1 cellular context compared by ENCODE assay signal in the genomic region with DNA sequence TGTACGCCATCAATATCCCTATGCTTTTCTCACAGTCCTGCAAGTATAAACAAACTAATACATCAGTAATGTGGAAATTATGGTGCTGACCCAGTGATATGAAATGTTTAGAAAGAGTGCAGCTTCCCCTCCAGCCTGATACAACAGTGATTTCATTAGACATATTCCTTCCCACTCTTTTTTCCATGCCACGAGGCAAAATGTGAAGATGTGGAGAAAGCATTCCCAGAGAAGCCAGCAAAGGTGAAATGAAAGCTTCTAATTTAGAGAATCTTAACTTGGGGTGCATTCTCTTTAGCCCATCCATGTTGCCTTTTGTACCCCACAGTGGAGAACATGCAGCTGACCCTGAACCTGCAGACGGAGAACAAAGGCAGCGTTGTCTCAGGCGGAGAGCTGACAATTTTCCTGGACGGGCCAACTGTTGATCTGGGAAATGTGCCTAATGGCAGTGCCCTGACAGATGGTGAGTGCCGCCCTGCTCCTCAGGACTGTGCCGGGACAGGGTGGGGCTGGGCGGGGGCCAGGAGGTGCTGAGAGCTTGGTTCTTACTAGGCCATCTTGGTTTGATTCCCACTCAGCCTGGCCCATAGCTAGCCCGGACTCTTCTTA.
TF ChIP-seq lines count a peak whose summit lies in the region.

No MANE protein-coding gene starts in this region.

TF ChIP-seq in HepG2, 621 proteins besides CTCF, POLR2A, EP300 and RAD21 (continued from another document and continues in another):
- TF ChIP-seq, protein P1, sequence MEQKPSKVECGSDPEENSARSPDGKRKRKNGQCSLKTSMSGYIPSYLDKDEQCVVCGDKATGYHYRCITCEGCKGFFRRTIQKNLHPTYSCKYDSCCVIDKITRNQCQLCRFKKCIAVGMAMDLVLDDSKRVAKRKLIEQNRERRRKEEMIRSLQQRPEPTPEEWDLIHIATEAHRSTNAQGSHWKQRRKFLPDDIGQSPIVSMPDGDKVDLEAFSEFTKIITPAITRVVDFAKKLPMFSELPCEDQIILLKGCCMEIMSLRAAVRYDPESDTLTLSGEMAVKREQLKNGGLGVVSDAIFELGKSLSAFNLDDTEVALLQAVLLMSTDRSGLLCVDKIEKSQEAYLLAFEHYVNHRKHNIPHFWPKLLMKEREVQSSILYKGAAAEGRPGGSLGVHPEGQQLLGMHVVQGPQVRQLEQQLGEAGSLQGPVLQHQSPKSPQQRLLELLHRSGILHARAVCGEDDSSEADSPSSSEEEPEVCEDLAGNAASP (CRISPR knock-in tag; IDR thresholded peaks at IDR 0.05; ENCODE audit: borderline replicate concordance): peak; percentile 26; the same call in 1 of the 2 replicates
- TF ChIP-seq PITX1 (CRISPR knock-in tag; IDR thresholded peaks at IDR 0.05): peak; percentile 70; the same call in 1 of the 2 replicates
- no peak for TF ChIP-seq MTERF4 (CRISPR knock-in tag; IDR thresholded peaks at IDR 0.05)
- no peak for TF ChIP-seq POLR2AphosphoS5 (IDR thresholded peaks at IDR 0.05; ENCODE audit: low read depth, low read length)
- TF ChIP-seq XRCC5 (optimal IDR thresholded peaks at IDR 0.05; ENCODE audit: low read length): peak; percentile 68
- 0 out of 2 replicates have a peak, but pooled peaks have one; percentile 13 for TF ChIP-seq THAP11 (CRISPR knock-in tag; IDR thresholded peaks at IDR 0.05)
- TF ChIP-seq ZBTB14 (CRISPR knock-in tag; IDR thresholded peaks at IDR 0.05): no peak
- no peak for TF ChIP-seq ZFP36L1 (CRISPR knock-in tag; IDR thresholded peaks at IDR 0.05)
- no peak for TF ChIP-seq TBX3 (IDR thresholded peaks at IDR 0.05; ENCODE audit: borderline replicate concordance)
- no peak for TF ChIP-seq HNRNPUL1 (IDR thresholded peaks at IDR 0.05; ENCODE audit: low read depth, low read length)
- TF ChIP-seq BRF2 (CRISPR knock-in tag; IDR thresholded peaks at IDR 0.05): no peak
- TF ChIP-seq, protein P2, sequence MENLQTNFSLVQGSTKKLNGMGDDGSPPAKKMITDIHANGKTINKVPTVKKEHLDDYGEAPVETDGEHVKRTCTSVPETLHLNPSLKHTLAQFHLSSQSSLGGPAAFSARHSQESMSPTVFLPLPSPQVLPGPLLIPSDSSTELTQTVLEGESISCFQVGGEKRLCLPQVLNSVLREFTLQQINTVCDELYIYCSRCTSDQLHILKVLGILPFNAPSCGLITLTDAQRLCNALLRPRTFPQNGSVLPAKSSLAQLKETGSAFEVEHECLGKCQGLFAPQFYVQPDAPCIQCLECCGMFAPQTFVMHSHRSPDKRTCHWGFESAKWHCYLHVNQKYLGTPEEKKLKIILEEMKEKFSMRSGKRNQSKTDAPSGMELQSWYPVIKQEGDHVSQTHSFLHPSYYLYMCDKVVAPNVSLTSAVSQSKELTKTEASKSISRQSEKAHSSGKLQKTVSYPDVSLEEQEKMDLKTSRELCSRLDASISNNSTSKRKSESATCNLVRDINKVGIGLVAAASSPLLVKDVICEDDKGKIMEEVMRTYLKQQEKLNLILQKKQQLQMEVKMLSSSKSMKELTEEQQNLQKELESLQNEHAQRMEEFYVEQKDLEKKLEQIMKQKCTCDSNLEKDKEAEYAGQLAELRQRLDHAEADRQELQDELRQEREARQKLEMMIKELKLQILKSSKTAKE (CRISPR knock-in tag; IDR thresholded peaks at IDR 0.05; ENCODE audit: borderline replicate concordance): peak; percentile 41; the same call in 1 of the 2 replicates
- TF ChIP-seq GATA4 (IDR thresholded peaks at IDR 0.05; ENCODE audit: borderline replicate concordance, low read depth): no peak
- TF ChIP-seq ZNF264 (CRISPR knock-in tag; IDR thresholded peaks at IDR 0.05): no peak
- no peak for TF ChIP-seq PAF1 (CRISPR knock-in tag; IDR thresholded peaks at IDR 0.05)
- peak; percentile 64 for TF ChIP-seq RXRB (CRISPR knock-in tag; IDR thresholded peaks at IDR 0.05; ENCODE audit: borderline replicate concordance)
- TF ChIP-seq KDM6A (CRISPR knock-in tag; IDR thresholded peaks at IDR 0.05; ENCODE audit: low read depth): peak; percentile 52
- no peak for TF ChIP-seq TCF12 (IDR thresholded peaks at IDR 0.05)
- TF ChIP-seq TCF12 (CRISPR knock-in tag; IDR thresholded peaks at IDR 0.05): 0 out of 2 replicates have a peak, but pooled peaks have one; percentile 21
- TF ChIP-seq ZKSCAN8 (CRISPR knock-in tag; IDR thresholded peaks at IDR 0.05; ENCODE audit: borderline replicate concordance): 0 out of 2 replicates have a peak, but pooled peaks have one; percentile 52
- 0 out of 2 replicates have a peak, but pooled peaks have one; percentile 48 for TF ChIP-seq DPF2 (CRISPR knock-in tag; IDR thresholded peaks at IDR 0.05; ENCODE audit: borderline replicate concordance, low read depth)
- TF ChIP-seq ZFX (CRISPR knock-in tag; IDR thresholded peaks at IDR 0.05; ENCODE audit: low read depth): 0 out of 2 replicates have a peak, but pooled peaks have one; percentile 3
- TF ChIP-seq, protein P3, sequence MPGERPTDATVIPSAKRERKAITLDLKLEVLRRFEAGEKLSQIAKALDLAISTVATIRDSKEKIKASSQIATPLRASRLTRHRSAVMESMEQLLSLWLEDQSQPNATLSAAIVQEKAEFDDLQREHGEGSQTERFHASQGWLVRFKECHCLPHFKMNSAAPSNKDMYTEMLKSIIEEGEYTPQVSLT (CRISPR knock-in tag; IDR thresholded peaks at IDR 0.05; ENCODE audit: borderline replicate concordance, low read depth): no peak
- TF ChIP-seq NFE2L2 (IDR thresholded peaks at IDR 0.05; ENCODE audit: low read length): no peak
- 0 out of 2 replicates have a peak, but pooled peaks have one; percentile 36 for TF ChIP-seq ZFP1 (CRISPR knock-in tag; IDR thresholded peaks at IDR 0.05)
- TF ChIP-seq ASH2L (IDR thresholded peaks at IDR 0.05; ENCODE audit: insufficient read length, low read depth, low read length): peak; percentile 34
- TF ChIP-seq ZNF317 (CRISPR knock-in tag; IDR thresholded peaks at IDR 0.05): peak; percentile 91; the same call in 1 of the 2 replicates
- TF ChIP-seq SOX13 (IDR thresholded peaks at IDR 0.05): no peak
- peak in 1 of 2 experiments; percentile 78; a peak in 2 of 4 replicates for TF ChIP-seq SOX13 (CRISPR knock-in tag; conservative IDR thresholded peaks at IDR 0.05 in 1 of 2, IDR thresholded peaks at IDR 0.05 in 1 of 2)
- TF ChIP-seq THAP7 (CRISPR knock-in tag; IDR thresholded peaks at IDR 0.05): no peak
- no peak for TF ChIP-seq REST (IDR thresholded peaks at IDR 0.05; ENCODE audit: borderline replicate concordance in 1 of 2, low read depth in 1 of 2, low read length in 2 of 2)
- peak; percentile 76; the same call in 1 of the 2 replicates for TF ChIP-seq RCOR2 (CRISPR knock-in tag; IDR thresholded peaks at IDR 0.05)
- TF ChIP-seq ZNF343 (CRISPR knock-in tag; IDR thresholded peaks at IDR 0.05): no peak; the same call in 1 of the 2 replicates
- no peak for TF ChIP-seq NFATC3 (CRISPR knock-in tag; IDR thresholded peaks at IDR 0.05)
- peak; percentile 74; the same call in 1 of the 2 replicates for TF ChIP-seq PAXIP1 (CRISPR knock-in tag; conservative IDR thresholded peaks at IDR 0.05)
- TF ChIP-seq ZNF644 (CRISPR knock-in tag; IDR thresholded peaks at IDR 0.05; ENCODE audit: low read depth): peak; percentile 64; the same call in 1 of the 2 replicates
- peak; percentile 30; the same call in 1 of the 2 replicates for TF ChIP-seq TBX2 (CRISPR knock-in tag; IDR thresholded peaks at IDR 0.05; ENCODE audit: borderline replicate concordance)
- no peak for TF ChIP-seq ZNF451 (CRISPR knock-in tag; IDR thresholded peaks at IDR 0.05)
- peak; percentile 58; the same call in 1 of the 2 replicates for TF ChIP-seq FOXA3 (CRISPR knock-in tag; IDR thresholded peaks at IDR 0.05)
- no peak for TF ChIP-seq KDM5B (CRISPR knock-in tag; IDR thresholded peaks at IDR 0.05; ENCODE audit: borderline replicate concordance)
- TF ChIP-seq CREM (IDR thresholded peaks at IDR 0.05): 0 out of 2 replicates have a peak, but pooled peaks have one; percentile 11
- no peak for TF ChIP-seq CREM (CRISPR knock-in tag; IDR thresholded peaks at IDR 0.05)
- peak; percentile 8; the same call in 1 of the 2 replicates for TF ChIP-seq CEBPG (CRISPR knock-in tag; IDR thresholded peaks at IDR 0.05)
- TF ChIP-seq BCL3 (CRISPR knock-in tag; IDR thresholded peaks at IDR 0.05): no peak
- TF ChIP-seq FOSL2 (CRISPR knock-in tag; IDR thresholded peaks at IDR 0.05): peak; percentile 56
